In the genomic region with DNA sequence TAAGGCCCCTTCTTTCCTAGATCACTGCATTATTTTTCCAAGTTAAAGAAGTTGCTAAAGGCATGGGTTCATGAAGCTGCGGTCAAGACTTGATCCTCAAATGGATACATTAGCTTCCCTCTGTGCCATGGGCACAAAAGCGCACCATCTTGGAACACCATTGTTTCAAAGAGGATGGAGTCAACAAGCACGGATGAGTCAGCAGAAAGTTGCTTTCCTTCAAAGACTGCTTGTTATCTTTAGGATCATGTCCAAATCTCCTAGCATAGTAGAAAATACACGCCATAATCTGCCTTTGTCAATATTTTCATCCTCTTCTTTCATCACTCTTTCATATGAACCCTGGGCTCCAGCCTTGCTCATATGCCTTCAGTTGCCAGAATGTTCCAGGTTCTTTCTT, we compare ENCODE assay signal across 1 cellular context.
TF ChIP-seq lines count a peak whose summit lies in the region.

No MANE protein-coding gene starts in this region.

TF ChIP-seq in GM23338, 12 proteins besides CTCF, POLR2A, EP300 and RAD21 (continued from another document):
- TF ChIP-seq, protein P1, sequence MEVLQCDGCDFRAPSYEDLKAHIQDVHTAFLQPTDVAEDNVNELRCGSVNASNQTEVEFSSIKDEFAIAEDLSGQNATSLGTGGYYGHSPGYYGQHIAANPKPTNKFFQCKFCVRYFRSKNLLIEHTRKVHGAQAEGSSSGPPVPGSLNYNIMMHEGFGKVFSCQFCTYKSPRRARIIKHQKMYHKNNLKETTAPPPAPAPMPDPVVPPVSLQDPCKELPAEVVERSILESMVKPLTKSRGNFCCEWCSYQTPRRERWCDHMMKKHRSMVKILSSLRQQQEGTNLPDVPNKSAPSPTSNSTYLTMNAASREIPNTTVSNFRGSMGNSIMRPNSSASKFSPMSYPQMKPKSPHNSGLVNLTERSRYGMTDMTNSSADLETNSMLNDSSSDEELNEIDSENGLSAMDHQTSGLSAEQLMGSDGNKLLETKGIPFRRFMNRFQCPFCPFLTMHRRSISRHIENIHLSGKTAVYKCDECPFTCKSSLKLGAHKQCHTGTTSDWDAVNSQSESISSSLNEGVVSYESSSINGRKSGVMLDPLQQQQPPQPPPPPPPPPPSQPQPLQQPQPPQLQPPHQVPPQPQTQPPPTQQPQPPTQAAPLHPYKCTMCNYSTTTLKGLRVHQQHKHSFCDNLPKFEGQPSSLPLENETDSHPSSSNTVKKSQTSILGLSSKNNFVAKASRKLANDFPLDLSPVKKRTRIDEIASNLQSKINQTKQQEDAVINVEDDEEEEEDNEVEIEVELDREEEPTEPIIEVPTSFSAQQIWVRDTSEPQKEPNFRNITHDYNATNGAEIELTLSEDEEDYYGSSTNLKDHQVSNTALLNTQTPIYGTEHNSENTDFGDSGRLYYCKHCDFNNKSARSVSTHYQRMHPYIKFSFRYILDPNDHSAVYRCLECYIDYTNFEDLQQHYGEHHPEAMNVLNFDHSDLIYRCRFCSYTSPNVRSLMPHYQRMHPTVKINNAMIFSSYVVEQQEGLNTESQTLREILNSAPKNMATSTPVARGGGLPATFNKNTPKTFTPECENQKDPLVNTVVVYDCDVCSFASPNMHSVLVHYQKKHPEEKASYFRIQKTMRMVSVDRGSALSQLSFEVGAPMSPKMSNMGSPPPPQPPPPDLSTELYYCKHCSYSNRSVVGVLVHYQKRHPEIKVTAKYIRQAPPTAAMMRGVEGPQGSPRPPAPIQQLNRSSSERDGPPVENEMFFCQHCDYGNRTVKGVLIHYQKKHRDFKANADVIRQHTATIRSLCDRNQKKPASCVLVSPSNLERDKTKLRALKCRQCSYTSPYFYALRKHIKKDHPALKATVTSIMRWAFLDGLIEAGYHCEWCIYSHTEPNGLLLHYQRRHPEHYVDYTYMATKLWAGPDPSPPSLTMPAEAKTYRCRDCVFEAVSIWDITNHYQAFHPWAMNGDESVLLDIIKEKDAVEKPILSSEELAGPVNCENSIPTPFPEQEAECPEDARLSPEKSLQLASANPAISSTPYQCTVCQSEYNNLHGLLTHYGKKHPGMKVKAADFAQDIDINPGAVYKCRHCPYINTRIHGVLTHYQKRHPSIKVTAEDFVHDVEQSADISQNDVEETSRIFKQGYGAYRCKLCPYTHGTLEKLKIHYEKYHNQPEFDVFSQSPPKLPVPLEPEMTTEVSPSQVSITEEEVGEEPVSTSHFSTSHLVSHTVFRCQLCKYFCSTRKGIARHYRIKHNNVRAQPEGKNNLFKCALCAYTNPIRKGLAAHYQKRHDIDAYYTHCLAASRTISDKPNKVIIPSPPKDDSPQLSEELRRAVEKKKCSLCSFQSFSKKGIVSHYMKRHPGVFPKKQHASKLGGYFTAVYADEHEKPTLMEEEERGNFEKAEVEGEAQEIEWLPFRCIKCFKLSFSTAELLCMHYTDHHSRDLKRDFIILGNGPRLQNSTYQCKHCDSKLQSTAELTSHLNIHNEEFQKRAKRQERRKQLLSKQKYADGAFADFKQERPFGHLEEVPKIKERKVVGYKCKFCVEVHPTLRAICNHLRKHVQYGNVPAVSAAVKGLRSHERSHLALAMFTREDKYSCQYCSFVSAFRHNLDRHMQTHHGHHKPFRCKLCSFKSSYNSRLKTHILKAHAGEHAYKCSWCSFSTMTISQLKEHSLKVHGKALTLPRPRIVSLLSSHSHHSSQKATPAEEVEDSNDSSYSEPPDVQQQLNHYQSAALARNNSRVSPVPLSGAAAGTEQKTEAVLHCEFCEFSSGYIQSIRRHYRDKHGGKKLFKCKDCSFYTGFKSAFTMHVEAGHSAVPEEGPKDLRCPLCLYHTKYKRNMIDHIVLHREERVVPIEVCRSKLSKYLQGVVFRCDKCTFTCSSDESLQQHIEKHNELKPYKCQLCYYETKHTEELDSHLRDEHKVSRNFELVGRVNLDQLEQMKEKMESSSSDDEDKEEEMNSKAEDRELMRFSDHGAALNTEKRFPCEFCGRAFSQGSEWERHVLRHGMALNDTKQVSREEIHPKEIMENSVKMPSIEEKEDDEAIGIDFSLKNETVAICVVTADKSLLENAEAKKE (CRISPR knock-in tag; IDR thresholded peaks at IDR 0.05): no peak
- TF ChIP-seq EZH2phosphoT487 (IDR thresholded peaks at IDR 0.05; ENCODE audit: unreplicated experiment): no peak
- TF ChIP-seq NANOG (IDR thresholded peaks at IDR 0.05; ENCODE audit: borderline replicate concordance): no peak
- TF ChIP-seq, protein P2, sequence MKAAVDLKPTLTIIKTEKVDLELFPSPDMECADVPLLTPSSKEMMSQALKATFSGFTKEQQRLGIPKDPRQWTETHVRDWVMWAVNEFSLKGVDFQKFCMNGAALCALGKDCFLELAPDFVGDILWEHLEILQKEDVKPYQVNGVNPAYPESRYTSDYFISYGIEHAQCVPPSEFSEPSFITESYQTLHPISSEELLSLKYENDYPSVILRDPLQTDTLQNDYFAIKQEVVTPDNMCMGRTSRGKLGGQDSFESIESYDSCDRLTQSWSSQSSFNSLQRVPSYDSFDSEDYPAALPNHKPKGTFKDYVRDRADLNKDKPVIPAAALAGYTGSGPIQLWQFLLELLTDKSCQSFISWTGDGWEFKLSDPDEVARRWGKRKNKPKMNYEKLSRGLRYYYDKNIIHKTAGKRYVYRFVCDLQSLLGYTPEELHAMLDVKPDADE (IDR thresholded peaks at IDR 0.05): no peak
- TF ChIP-seq ZNF114 (CRISPR knock-in tag; IDR thresholded peaks at IDR 0.05): no peak
- TF ChIP-seq EZH2 (IDR thresholded peaks at IDR 0.05; ENCODE audit: low read depth, unreplicated experiment): no peak
- no peak for TF ChIP-seq POLR2AphosphoS5 (IDR thresholded peaks at IDR 0.05; ENCODE audit: low read depth)
- no peak for TF ChIP-seq CREB1 (CRISPR knock-in tag; IDR thresholded peaks at IDR 0.05; ENCODE audit: low read depth)
- TF ChIP-seq STAT1 (IDR thresholded peaks at IDR 0.05; ENCODE audit: unreplicated experiment): no peak
- TF ChIP-seq, protein P3, sequence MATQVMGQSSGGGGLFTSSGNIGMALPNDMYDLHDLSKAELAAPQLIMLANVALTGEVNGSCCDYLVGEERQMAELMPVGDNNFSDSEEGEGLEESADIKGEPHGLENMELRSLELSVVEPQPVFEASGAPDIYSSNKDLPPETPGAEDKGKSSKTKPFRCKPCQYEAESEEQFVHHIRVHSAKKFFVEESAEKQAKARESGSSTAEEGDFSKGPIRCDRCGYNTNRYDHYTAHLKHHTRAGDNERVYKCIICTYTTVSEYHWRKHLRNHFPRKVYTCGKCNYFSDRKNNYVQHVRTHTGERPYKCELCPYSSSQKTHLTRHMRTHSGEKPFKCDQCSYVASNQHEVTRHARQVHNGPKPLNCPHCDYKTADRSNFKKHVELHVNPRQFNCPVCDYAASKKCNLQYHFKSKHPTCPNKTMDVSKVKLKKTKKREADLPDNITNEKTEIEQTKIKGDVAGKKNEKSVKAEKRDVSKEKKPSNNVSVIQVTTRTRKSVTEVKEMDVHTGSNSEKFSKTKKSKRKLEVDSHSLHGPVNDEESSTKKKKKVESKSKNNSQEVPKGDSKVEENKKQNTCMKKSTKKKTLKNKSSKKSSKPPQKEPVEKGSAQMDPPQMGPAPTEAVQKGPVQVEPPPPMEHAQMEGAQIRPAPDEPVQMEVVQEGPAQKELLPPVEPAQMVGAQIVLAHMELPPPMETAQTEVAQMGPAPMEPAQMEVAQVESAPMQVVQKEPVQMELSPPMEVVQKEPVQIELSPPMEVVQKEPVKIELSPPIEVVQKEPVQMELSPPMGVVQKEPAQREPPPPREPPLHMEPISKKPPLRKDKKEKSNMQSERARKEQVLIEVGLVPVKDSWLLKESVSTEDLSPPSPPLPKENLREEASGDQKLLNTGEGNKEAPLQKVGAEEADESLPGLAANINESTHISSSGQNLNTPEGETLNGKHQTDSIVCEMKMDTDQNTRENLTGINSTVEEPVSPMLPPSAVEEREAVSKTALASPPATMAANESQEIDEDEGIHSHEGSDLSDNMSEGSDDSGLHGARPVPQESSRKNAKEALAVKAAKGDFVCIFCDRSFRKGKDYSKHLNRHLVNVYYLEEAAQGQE (IDR thresholded peaks at IDR 0.05; ENCODE audit: unreplicated experiment): no peak
- TF ChIP-seq JUNB (IDR thresholded peaks at IDR 0.05; ENCODE audit: unreplicated experiment): no peak
TF ChIP-seq in GM23338: peak in this region for 0.
